15 cellular contexts compared by ENCODE assay signal in the genomic region with DNA sequence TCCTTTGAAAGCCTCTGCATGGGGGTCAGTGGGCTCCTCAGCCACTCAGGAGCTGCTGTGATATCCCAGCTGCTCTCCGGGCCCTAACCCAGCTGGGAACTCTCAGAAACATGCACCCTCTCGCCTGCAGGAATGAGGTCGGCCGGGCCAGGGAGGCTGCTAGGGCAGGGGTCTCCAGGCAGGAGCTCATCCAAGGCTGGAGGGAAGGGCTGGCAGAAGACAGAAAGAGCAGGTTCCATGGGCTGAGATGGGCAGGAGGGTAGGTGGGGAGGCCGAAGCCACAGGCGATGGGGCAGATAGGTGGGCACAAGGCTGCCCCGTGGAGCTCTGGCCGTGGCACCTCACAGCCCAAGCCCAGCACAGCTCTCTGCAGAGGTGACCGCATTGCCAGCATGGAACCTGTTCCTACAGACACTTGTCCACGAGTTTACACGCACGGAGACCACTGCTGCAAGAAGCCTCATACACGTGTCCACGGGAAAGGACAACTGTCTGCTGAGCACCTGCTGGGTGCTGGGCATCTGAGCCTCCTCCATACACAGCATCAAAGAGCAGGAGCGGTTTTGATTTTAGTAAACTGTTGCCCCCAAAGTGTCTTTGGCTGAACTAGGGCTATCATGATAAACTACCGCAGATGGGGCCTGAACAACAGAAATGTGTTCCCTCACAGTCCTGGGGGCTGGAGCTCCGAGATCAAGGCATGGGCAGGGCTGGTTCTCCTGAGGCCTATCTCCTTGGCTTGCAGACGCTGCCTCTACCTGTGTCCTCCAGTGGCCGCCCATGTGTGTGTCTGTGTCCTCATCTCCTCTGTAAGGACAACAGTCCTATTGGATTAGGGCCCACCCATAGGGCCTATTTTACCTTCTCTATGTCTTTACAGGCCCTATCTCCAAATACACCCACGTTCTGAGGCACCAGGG.
DNase-seq lines count a peak whose midpoint lies in the region; ATAC-seq and TF ChIP-seq lines count a peak whose summit lies in the region.
"Had no signal": no experiment of that assay in that cellular context is flagged by ENCODE, and none has a peak within 500 bp of the region (broad histone marks: within the 10 kb centered on the region; RNA-seq: fewer than 3 reads in every experiment).

No MANE protein-coding gene starts in this region.

- H3K4me3 ChIP-seq in mammary epithelial cell (replicated peaks in 1 of 3; ENCODE audit: insufficient read depth in 1 of 3, low read depth in 2 of 3, low read length in 3 of 3), result no peak overlapping the region
- no peak overlapping the region for H3K4me3 ChIP-seq in breast epithelium
- H3K4me3 ChIP-seq in osteoblast (ENCODE audit: insufficient read depth, low read length), result no peak overlapping the region
- H3K4me3 ChIP-seq: A549, HAP-1 had no signal

- no peaks in the 10 kb centered on the region for H3K4me1 Mint-ChIP-seq in natural killer cell treated with Interleukin-12 subunit alpha and Interleukin-12 subunit beta and Interleukin-15 and Interleukin-18, amount 100 ng/mL, for 72 hours (ENCODE audit: low read depth in 2 of 2)
- H3K4me1 Mint-ChIP-seq in natural killer cell, result no peaks in the 10 kb centered on the region

- no peak overlapping the region for H3K27ac Mint-ChIP-seq in natural killer cell treated with Interleukin-12 subunit alpha and Interleukin-12 subunit beta and Interleukin-15 and Interleukin-18, amount 100 ng/mL, for 72 hours
- no peak overlapping the region for H3K27ac Mint-ChIP-seq in natural killer cell
- H3K27ac Mint-ChIP-seq: CD4-positive, alpha-beta T cell had no signal

- H4K20me1 ChIP-seq in mammary epithelial cell (ENCODE audit: insufficient read depth, low read length) (no peaks in the 10 kb centered on the region), osteoblast (ENCODE audit: insufficient read depth, low read length) (no peaks in the 10 kb centered on the region)

- dilution Hi-C loops in mammary epithelial cell (cut with HindIII; ENCODE audit: low sequenced_read_pairs), result no loop called here

- no peak for DNase-seq in mammary epithelial cell
- no peak for DNase-seq in breast epithelium (ENCODE audit: low spot score in 2 of 2)
- peak; percentile 46 for DNase-seq in natural killer cell treated with Interleukin-12 subunit alpha and Interleukin-12 subunit beta and Interleukin-15 and Interleukin-18, amount 100 ng/mL, for 72 hours (ENCODE audit: low spot score)
- DNase-seq in natural killer cell, result no peak
- peak; percentile 54 for DNase-seq in osteoblast (ENCODE audit: insufficient read length, low spot score, missing footprints)
- no peak for DNase-seq in NCI-H2171 treated with DMSO at 0.1 percent for 48 hours (lab: John Stamatoyannopoulos, UW)
- no peak for DNase-seq in NCI-H2227 treated with DMSO at 0.1 percent for 48 hours (lab: John Stamatoyannopoulos, UW)
- DNase-seq in hypothalamus (lab: John Stamatoyannopoulos, UW), result no peak
- DNase-seq: AML-193; Caco-2; CD4-positive, alpha-beta T cell had no signal

- H2AFZ ChIP-seq in mammary epithelial cell (ENCODE audit: low read depth, low read length) (no peak overlapping the region), osteoblast (ENCODE audit: low read length) (no peak overlapping the region)

- H3K4me2 ChIP-seq in mammary epithelial cell (ENCODE audit: insufficient read depth, low read depth, low read length) (no peak overlapping the region), osteoblast (ENCODE audit: insufficient read depth, low read length) (no peak overlapping the region)
- H3K4me2 ChIP-seq: A549 had no signal

- no peaks in the 10 kb centered on the region for H3K36me3 Mint-ChIP-seq in natural killer cell treated with Interleukin-12 subunit alpha and Interleukin-12 subunit beta and Interleukin-15 and Interleukin-18, amount 100 ng/mL, for 72 hours
- no peaks in the 10 kb centered on the region for H3K36me3 Mint-ChIP-seq in natural killer cell

- H3K79me2 ChIP-seq in mammary epithelial cell (ENCODE audit: insufficient read depth, low read length) (no peaks in the 10 kb centered on the region), osteoblast (ENCODE audit: insufficient read depth, low read length) (no peaks in the 10 kb centered on the region)

- peaks cover 3 to 6% of the 10 kb centered on the region in 2 donors for H3K27me3 Mint-ChIP-seq in natural killer cell treated with Interleukin-12 subunit alpha and Interleukin-12 subunit beta and Interleukin-15 and Interleukin-18, amount 100 ng/mL, for 72 hours
- peaks cover 0 to 8% of the 10 kb centered on the region in 2 donors for H3K27me3 Mint-ChIP-seq in natural killer cell (ENCODE audit: low read depth in 2 of 2)

- no peak overlapping the region for H3K4me3 Mint-ChIP-seq in natural killer cell treated with Interleukin-12 subunit alpha and Interleukin-12 subunit beta and Interleukin-15 and Interleukin-18, amount 100 ng/mL, for 72 hours
- H3K4me3 Mint-ChIP-seq in natural killer cell, result no peak overlapping the region
- H3K4me3 Mint-ChIP-seq: CD4-positive, alpha-beta T cell had no signal

- WGBS in mammary epithelial cell (ENCODE audit: low coverage, missing lambda C conversion rate), result 63% methylated on average over 16 of the region's 20 CpGs

- H3K36me3 ChIP-seq in mammary epithelial cell (ENCODE audit: insufficient read depth, low read length), result no peaks in the 10 kb centered on the region
- H3K36me3 ChIP-seq in breast epithelium, result no peaks in the 10 kb centered on the region
- H3K36me3 ChIP-seq in osteoblast (ENCODE audit: insufficient read depth, low read length), result no peaks in the 10 kb centered on the region
- H3K36me3 ChIP-seq: HAP-1 had no signal

- H3K9me3 ChIP-seq in mammary epithelial cell (replicated peaks; ENCODE audit: insufficient read depth, low read length) (peaks cover 28% of the 10 kb centered on the region), breast epithelium (peaks cover 0 to 7% of the 10 kb centered on the region in 2 donors), osteoblast (ENCODE audit: low read depth, low read length) (no peaks in the 10 kb centered on the region)
- H3K9me3 ChIP-seq: A549, Caco-2, HAP-1 had no signal

- CTCF ChIA-PET in mammary epithelial cell (lab: Charles Lee; ENCODE audit: low non-redundant PET), result no interaction called here

- TF ChIP-seq CTCF in mammary epithelial cell (conservative IDR thresholded peaks at IDR 0.05 in 1 of 2, IDR thresholded peaks at IDR 0.05 in 1 of 2; ENCODE audit: extremely low read depth in 1 of 2, insufficient read depth in 1 of 2, low read depth in 1 of 2, low read length in 2 of 2) (no peak), breast epithelium (IDR thresholded peaks at IDR 0.05) (no peak), natural killer cell (IDR thresholded peaks at IDR 0.05) (no peak), osteoblast (IDR thresholded peaks at IDR 0.05; ENCODE audit: extremely low read depth, low read depth, low read length) (no peak)

- no peak for ATAC-seq in natural killer cell treated with Interleukin-12 subunit alpha and Interleukin-12 subunit beta and Interleukin-15 and Interleukin-18, amount 100 ng/mL, for 72 hours
- ATAC-seq in natural killer cell, result no peak
- ATAC-seq: A549 had no signal

- no peak overlapping the region for H3K27ac ChIP-seq in mammary epithelial cell (ENCODE audit: insufficient read depth, low read depth, low read length)
- no peak overlapping the region for H3K27ac ChIP-seq in breast epithelium
- H3K27ac ChIP-seq in osteoblast (ENCODE audit: low read depth, low read length), result no peak overlapping the region
- H3K27ac ChIP-seq: 22Rv1, A549, C4-2B had no signal

- no peaks in the 10 kb centered on the region for H3K27me3 ChIP-seq in mammary epithelial cell (ENCODE audit: insufficient read depth, low read length)
- H3K27me3 ChIP-seq in breast epithelium, result no peaks in the 10 kb centered on the region
- no peaks in the 10 kb centered on the region for H3K27me3 ChIP-seq in osteoblast (ENCODE audit: insufficient read depth, low read length)

- intact Hi-C loops in mammary epithelial cell (cut with micrococcal nuclease) (no loop called here), breast epithelium (cut with DNase I; ENCODE audit: low total_unique reads) (no loop called here), natural killer cell (cut with micrococcal nuclease) (no loop called here)

- in situ Hi-C loops in mammary epithelial cell (cut with MboI; ENCODE audit: low sequenced_read_pairs in 2 of 2), result no loop called here

- peak overlapping the region; percentile 2 for H3K9ac ChIP-seq in mammary epithelial cell (ENCODE audit: insufficient read depth, low read length)

- H3K9me3 Mint-ChIP-seq in natural killer cell treated with Interleukin-12 subunit alpha and Interleukin-12 subunit beta and Interleukin-15 and Interleukin-18, amount 100 ng/mL, for 72 hours, result no peaks in the 10 kb centered on the region
- no peaks in the 10 kb centered on the region for H3K9me3 Mint-ChIP-seq in natural killer cell

- no peak for TF ChIP-seq POLR2A in breast epithelium (IDR thresholded peaks at IDR 0.05)

- no TSS peak for BruUV-seq in mammary epithelial cell (replicated peaks; lab: Mats Ljungman, UMichigan)

- no peaks in the 10 kb centered on the region for H3K4me1 ChIP-seq in mammary epithelial cell (ENCODE audit: insufficient read depth, low read length)
- H3K4me1 ChIP-seq in breast epithelium, result no peaks in the 10 kb centered on the region
- H3K4me1 ChIP-seq in osteoblast (ENCODE audit: insufficient read depth, low read length), result no peaks in the 10 kb centered on the region
- H3K4me1 ChIP-seq: A549, Caco-2, HAP-1 had no signal

Comparison
In these comparisons a context has a peak if more than half of its experiments do, and no peak if none do; other contexts are left out.
1. DNase-seq: peak in natural killer cell treated with Interleukin-12 subunit alpha and Interleukin-12 subunit beta and Interleukin-15 and Interleukin-18, amount 100 ng/mL, for 72 hours (single experiment) and osteoblast (single experiment); none in mammary epithelial cell (single experiment), breast epithelium (0 of 2), natural killer cell (single experiment), NCI-H2171 treated with DMSO at 0.1 percent for 48 hours (single experiment), NCI-H2227 treated with DMSO at 0.1 percent for 48 hours (single experiment) and hypothalamus (0 of 51).